23 cellular contexts compared by ENCODE assay signal in genomic region chr9:21679432-21679831, GRCh38.
A peak's percentile ranks its signal among the peaks of the same experiment; 100 is the strongest.
DNase-seq lines count a peak whose midpoint lies in the region; ATAC-seq and TF ChIP-seq lines count a peak whose summit lies in the region.
"Had no signal": no experiment of that assay in that cellular context is flagged by ENCODE, and none has a peak within 500 bp of the region (broad histone marks: within the 10 kb centered on the region; RNA-seq: fewer than 3 reads in every experiment).

No MANE protein-coding gene starts in this region.

- DNase-seq in cardiac muscle cell (ENCODE audit: low read depth in 1 of 2, low spot score in 1 of 2) (peak; percentile 16 to 74), Right ventricle myocardium inferior (ENCODE audit: missing footprints) (no peak), SK-N-MC (ENCODE audit: low read depth, low spot score) (no peak), fibroblast of the conjunctiva (ENCODE audit: low read depth) (peak; percentile 21), activated gamma-delta T cell treated with Interleukin-2 at 50 U/mL for 16 hours (no peak), glomerular visceral epithelial cell (ENCODE audit: extremely low spot score) (no peak)
- DNase-seq: activated CD4-positive, alpha-beta T cell treated with anti-CD3 and anti-CD28 coated beads for 4 hours; activated naive CD8-positive, alpha-beta T cell treated with anti-CD3 and anti-CD28 coated beads, Interleukin-2, amount 10 ng/mL, durations not matched to agents 7 days and 5 days; C1 segment of cervical spinal cord; cortex of kidney; KBM-7; kidney glomerular epithelial cell; naive thymus-derived CD8-positive, alpha-beta T cell; NCI-H2029; NCI-H510A; ovary; Right ventricle myocardium superior; T-cell; upper lobe of right lung had no signal

- H3K36me3 ChIP-seq in cardiac muscle cell, result no peaks in the 10 kb centered on the region
- H3K36me3 ChIP-seq in SK-N-MC (ENCODE audit: insufficient read depth, low read length), result no peaks in the 10 kb centered on the region
- H3K36me3 ChIP-seq: ovary, right atrium auricular region, upper lobe of right lung had no signal

- no peaks in the 10 kb centered on the region for H3K27me3 ChIP-seq in cardiac muscle cell
- H3K27me3 ChIP-seq: ovary, right atrium auricular region had no signal

- no peaks in the 10 kb centered on the region for H3K4me1 ChIP-seq in cardiac muscle cell (ENCODE audit: low read depth)
- H3K4me1 ChIP-seq: right atrium auricular region, upper lobe of right lung had no signal

- H3K4me3 ChIP-seq in cardiac muscle cell (no peak overlapping the region), SK-N-MC (peak overlapping the region; percentile 41)
- H3K4me3 ChIP-seq: GM23338, ovary, right atrium auricular region, upper lobe of right lung had no signal

- H3K9me3 ChIP-seq in cardiac muscle cell (ENCODE audit: low read depth), result no peaks in the 10 kb centered on the region
- no peaks in the 10 kb centered on the region for H3K9me3 ChIP-seq in SK-N-MC (ENCODE audit: low read depth, low read length)
- H3K9me3 ChIP-seq: ovary, right atrium auricular region, upper lobe of right lung had no signal

- TF ChIP-seq CTCF in cardiac muscle cell (IDR thresholded peaks at IDR 0.05; ENCODE audit: low read depth, low read length), result no peak

- no peak for ATAC-seq in Right ventricle myocardium inferior
- no peak for ATAC-seq in activated CD4-positive, CD25-positive, alpha-beta regulatory T cell treated with anti-CD3 and anti-CD28 coated beads, Interleukin-2, amount 50 U/mL, for 24 hours
- no peak for ATAC-seq in GM21423 (IDR thresholded peaks at IDR 0.05; ENCODE audit: unreplicated experiment)
- ATAC-seq: GM23338; naive thymus-derived CD8-positive, alpha-beta T cell; T-cell; upper lobe of right lung had no signal

- intact Hi-C loops in Right ventricle myocardium inferior (cut with DNase I), result no loop called here

- peak overlapping the region; percentile 6 for H3K9ac ChIP-seq in SK-N-MC (ENCODE audit: insufficient read length)

- H3K27ac ChIP-seq in cardiac muscle cell (no peak overlapping the region), SK-N-MC (no peak overlapping the region)
- H3K27ac ChIP-seq: ovary, right atrium auricular region, upper lobe of right lung had no signal

Comparison
In these comparisons a context has a peak if more than half of its experiments do, and no peak if none do; other contexts are left out.
1. DNase-seq: peak in cardiac muscle cell (2 of 2) and fibroblast of the conjunctiva (single experiment); none in Right ventricle myocardium inferior (single experiment), SK-N-MC (single experiment), activated gamma-delta T cell treated with Interleukin-2 at 50 U/mL for 16 hours (single experiment) and glomerular visceral epithelial cell (single experiment).